Comparison of ENCODE assay signal across 15 cellular contexts in the genomic region with DNA sequence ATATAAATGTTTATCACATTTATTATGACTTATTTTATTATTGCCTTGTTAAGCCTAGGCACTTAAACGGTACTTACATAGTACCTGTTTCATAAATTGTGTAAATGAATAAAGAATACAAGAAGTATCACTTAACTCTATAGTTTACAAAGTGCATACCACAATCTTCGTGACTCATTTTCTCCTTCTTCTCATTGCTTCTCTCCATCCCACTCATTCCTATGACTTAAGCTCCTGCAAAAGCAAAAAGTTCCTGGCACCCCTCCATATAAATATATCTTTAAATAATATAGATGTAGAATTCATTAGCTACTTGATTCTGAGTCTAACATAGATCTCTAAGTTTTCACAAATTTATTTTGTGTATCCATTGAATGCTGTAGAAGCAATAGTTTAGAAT.
"Had no signal": no experiment of that assay in that cellular context is flagged by ENCODE, and none has a peak within 500 bp of the region (broad histone marks: within the 10 kb centered on the region; RNA-seq: fewer than 3 reads in every experiment).

No MANE protein-coding gene starts in this region.

- H3K4me1 ChIP-seq: body of pancreas, left ventricle myocardium inferior, upper lobe of left lung had no signal

- H3K27me3 ChIP-seq: body of pancreas, upper lobe of left lung had no signal

- DNase-seq: activated CD4-positive, alpha-beta T cell treated with anti-CD3 and anti-CD28 coated beads for 48 hours; activated CD8-positive, alpha-beta T cell treated with anti-CD3 and anti-CD28 coated beads for 36 hours; activated effector memory CD4-positive, alpha-beta T cell treated with Interleukin-2 at 50 U/mL for 16 hours; activated naive CD4-positive, alpha-beta T cell treated with anti-CD3 and anti-CD28 coated beads, Interleukin-2, amount 50 U/mL, for 16 hours; activated T-cell treated with anti-CD3 and anti-CD28 coated beads, Interleukin-2, amount 50 U/mL, for 4 hours; body of pancreas; cerebellar nuclear complex; effector memory CD4-positive, alpha-beta T cell; hippocampal formation; kidney; left ventricle myocardium inferior; nucleus accumbens; small intestine; T-helper 2 cell; upper lobe of left lung had no signal

- H3K4me3 ChIP-seq: body of pancreas, left ventricle myocardium inferior, upper lobe of left lung had no signal

- H3K9me3 ChIP-seq: left ventricle myocardium inferior, upper lobe of left lung had no signal

- H3K36me3 ChIP-seq: left ventricle myocardium inferior, upper lobe of left lung had no signal

- H3K27ac ChIP-seq: body of pancreas, left ventricle myocardium inferior, upper lobe of left lung had no signal
